In genomic region chr4:40316782-40317635, GRCh38 we compare ENCODE assay signal across 8 cellular contexts. TPM values are rescaled to one million over a fixed set of nuclear protein-coding genes. Genes with fewer than 3 reads are reported as not detected.
DNase-seq lines count a peak whose midpoint lies in the region; ATAC-seq, FAIRE-seq and TF ChIP-seq lines count a peak whose summit lies in the region.

No MANE protein-coding gene starts in this region.

- DNase-seq in ACHN (peak; percentile 78), GM19238 (ENCODE audit: insufficient read length, low spot score) (peak; percentile 40), HTR-8/SVneo (ENCODE audit: insufficient read length, low spot score) (peak; percentile 64), esophagus squamous epithelium (lab: John Stamatoyannopoulos, UW) (no peak), tibial artery (peak in 1 of 2 donors; percentile 65), SHP77 (lab: John Stamatoyannopoulos, UW) (no peak)
- DNase-seq in activated CD8-positive, alpha-beta memory T cell treated with anti-CD3 and anti-CD28 coated beads, Interleukin-2, amount 10 ng/mL, durations not matched to agents 7 days and 5 days: peak; percentile 82

- H3K9me3 ChIP-seq in esophagus squamous epithelium (no peaks in the 10 kb centered on the region), tibial artery (no peaks in the 10 kb centered on the region)

- TF ChIP-seq POLR2A in esophagus squamous epithelium (IDR thresholded peaks at IDR 0.05): no peak

- H3K36me3 Mint-ChIP-seq in activated CD8-positive, alpha-beta memory T cell treated with anti-CD3 and anti-CD28 coated beads, Interleukin-2, amount 10 ng/mL, durations not matched to agents 7 days and 5 days: no peaks in the 10 kb centered on the region
- H3K36me3 Mint-ChIP-seq in nephron (ENCODE audit: low read depth): no peaks in the 10 kb centered on the region

- H3K27me3 ChIP-seq in esophagus squamous epithelium (no peaks in the 10 kb centered on the region), tibial artery (no peaks in the 10 kb centered on the region)

- CTCF ChIA-PET in activated CD8-positive, alpha-beta memory T cell treated with anti-CD3 and anti-CD28 coated beads, Interleukin-2, amount 10 ng/mL, durations not matched to agents 7 days and 5 days (lab: Charles Lee): interaction anchor here (0.7 to 2.9 kb wide), 52 partner anchors 10 to 619 kb away, joined by 3 to 47 read pairs (median 5); partner anchors contain the start of genes N4BP2, PDS5A and UBE2K

- peaks cover 4 to 40% (median 15%) of the 10 kb centered on the region in 3 donors for H3K4me1 ChIP-seq in esophagus squamous epithelium
- H3K4me1 ChIP-seq in tibial artery: peaks cover 0 to 15% (median 6%) of the 10 kb centered on the region in 4 donors

- in situ Hi-C loops in ACHN (cut with HindIII; ENCODE audit: low pct_ligation_motif_present, low pct_unique_long_range_greater_than_20kb, low sequenced_read_pairs): no loop called here

- peak; percentile 78 to 91 (median 84) for TF ChIP-seq CTCF in esophagus squamous epithelium (IDR thresholded peaks at IDR 0.05)
- peak; percentile 78 to 90 (median 81) for TF ChIP-seq CTCF in nephron (IDR thresholded peaks at IDR 0.05; ENCODE audit: unreplicated experiment in 3 of 3)
- TF ChIP-seq CTCF in tibial artery (IDR thresholded peaks at IDR 0.05): peak; percentile 60 to 76

- intact Hi-C loops in esophagus squamous epithelium (cut with DNase I) (no loop called here), tibial artery (cut with DNase I; ENCODE audit: low total_unique reads) (no loop called here)

- H3K4me3 ChIP-seq in esophagus squamous epithelium (peak overlapping the region; percentile 19 to 63 (median 32)), tibial artery (peak overlapping the region; percentile 20 to 37)

- FAIRE-seq in HTR-8/SVneo (lab: Jason Lieb, UNC): no peak

- H3K27me3 Mint-ChIP-seq in activated CD8-positive, alpha-beta memory T cell treated with anti-CD3 and anti-CD28 coated beads, Interleukin-2, amount 10 ng/mL, durations not matched to agents 7 days and 5 days: no peaks in the 10 kb centered on the region
- H3K27me3 Mint-ChIP-seq in nephron (ENCODE audit: low read depth): peaks cover 11% of the 10 kb centered on the region

- no peaks in the 10 kb centered on the region for H3K36me3 ChIP-seq in esophagus squamous epithelium
- H3K36me3 ChIP-seq in tibial artery: no peaks in the 10 kb centered on the region

- H3K9me3 Mint-ChIP-seq in activated CD8-positive, alpha-beta memory T cell treated with anti-CD3 and anti-CD28 coated beads, Interleukin-2, amount 10 ng/mL, durations not matched to agents 7 days and 5 days (ENCODE audit: low read depth): no peaks in the 10 kb centered on the region
- H3K9me3 Mint-ChIP-seq in nephron: no peaks in the 10 kb centered on the region

- peaks cover 39% of the 10 kb centered on the region for H3K4me1 Mint-ChIP-seq in activated CD8-positive, alpha-beta memory T cell treated with anti-CD3 and anti-CD28 coated beads, Interleukin-2, amount 10 ng/mL, durations not matched to agents 7 days and 5 days
- H3K4me1 Mint-ChIP-seq in nephron: peaks cover 24% of the 10 kb centered on the region

- H3K4me3 Mint-ChIP-seq in activated CD8-positive, alpha-beta memory T cell treated with anti-CD3 and anti-CD28 coated beads, Interleukin-2, amount 10 ng/mL, durations not matched to agents 7 days and 5 days: peak overlapping the region; percentile 78
- peak overlapping the region; percentile 59 to 67 (median 63) for H3K4me3 Mint-ChIP-seq in nephron

- peak; percentile 78 for ATAC-seq in activated CD8-positive, alpha-beta memory T cell treated with anti-CD3 and anti-CD28 coated beads, Interleukin-2, amount 10 ng/mL, durations not matched to agents 7 days and 5 days

- WGBS in esophagus squamous epithelium, 2 donors: 2 to 4% methylated on average over 17 to 18 of the region's 19 CpGs

- peak overlapping the region; percentile 79 to 90 (median 83) for H3K27ac ChIP-seq in esophagus squamous epithelium
- H3K27ac ChIP-seq in tibial artery: peak overlapping the region; percentile 9 to 43

- peak overlapping the region; percentile 97 for H3K27ac Mint-ChIP-seq in activated CD8-positive, alpha-beta memory T cell treated with anti-CD3 and anti-CD28 coated beads, Interleukin-2, amount 10 ng/mL, durations not matched to agents 7 days and 5 days
- peak overlapping the region; percentile 57 to 94 (median 86) for H3K27ac Mint-ChIP-seq in nephron

RNA-seq across cellular contexts. Expression of gene CHRNA9, which starts 18.1 kb away (rescaled TPM):
- under 1 TPM in 1 of 2 experiments, not detected in 1; 0.18 TPM for total RNA-seq in activated CD8-positive, alpha-beta memory T cell treated with anti-CD3 and anti-CD28 coated beads, Interleukin-2, amount 10 ng/mL, durations not matched to agents 7 days and 5 days
- not detected for total RNA-seq in esophagus squamous epithelium

Comparison
In these comparisons a context has a peak if more than half of its experiments do, and no peak if none do; other contexts are left out.
1. DNase-seq: peak in ACHN (single experiment), GM19238 (single experiment), HTR-8/SVneo (single experiment) and activated CD8-positive, alpha-beta memory T cell treated with anti-CD3 and anti-CD28 coated beads, Interleukin-2, amount 10 ng/mL, durations not matched to agents 7 days and 5 days (single experiment); none in esophagus squamous epithelium (single experiment) and SHP77 (0 of 2).
2. Peak in every context shown above with its lines, with median percentiles within 50 percentile points of each other: CTCF ChIP-seq.